In genomic region chr15:57373251-57373881, GRCh38 we compare ENCODE assay signal across 22 cellular contexts. TPM values are rescaled to one million over a fixed set of nuclear protein-coding genes. Genes with fewer than 3 reads are reported as not detected.
DNase-seq lines count a peak whose midpoint lies in the region; ATAC-seq, FAIRE-seq and TF ChIP-seq lines count a peak whose summit lies in the region.
"Had no signal": no experiment of that assay in that cellular context is flagged by ENCODE, and none has a peak within 500 bp of the region (broad histone marks: within the 10 kb centered on the region; RNA-seq: fewer than 3 reads in every experiment).

No MANE protein-coding gene starts in this region.

- H3K4ac ChIP-seq in H1 (replicated peaks; ENCODE audit: insufficient read length, low read depth, low read length), result no peak overlapping the region
- no peak overlapping the region for H3K4ac ChIP-seq in trophoblast cell (ENCODE audit: low read depth, low read length)

- peaks cover 11% of the 10 kb centered on the region for H3K4me1 Mint-ChIP-seq in nephron

- no peak overlapping the region for H4K5ac ChIP-seq in H1 (ENCODE audit: insufficient read length, low read depth, low read length)

- H4K12ac ChIP-seq in trophoblast cell (ENCODE audit: low read depth, low read length), result no peak overlapping the region

- H2AK5ac ChIP-seq in H1 (ENCODE audit: low read depth, low read length) (no peak overlapping the region; the same call in 1 of the 2 replicates), trophoblast cell (ENCODE audit: low read length) (peak overlapping the region; percentile 59)

- H3K18ac ChIP-seq in H1 (ENCODE audit: extremely low read depth, low read length) (no peak overlapping the region; the same call in 1 of the 2 replicates), trophoblast cell (ENCODE audit: low read length) (no peak overlapping the region)

- H3K27me3 Mint-ChIP-seq in nephron (ENCODE audit: low read depth), result peaks cover 22% of the 10 kb centered on the region

- TF ChIP-seq CTCF in HepG2 (CRISPR knock-in tag; IDR thresholded peaks at IDR 0.05) (no peak), right lobe of liver (IDR thresholded peaks at IDR 0.05) (no peak), H1 (IDR thresholded peaks at IDR 0.05; ENCODE audit: control extremely low read depth in 1 of 3, insufficient read depth in 1 of 3, low read depth in 1 of 3, low read length in 3 of 3) (no peak), nephron (IDR thresholded peaks at IDR 0.05; ENCODE audit: unreplicated experiment in 3 of 3) (no peak)

- no peak for TF ChIP-seq POLR2A in HepG2 (IDR thresholded peaks at IDR 0.05; ENCODE audit: insufficient read depth in 1 of 2, low read depth in 2 of 2, low read length in 2 of 2)
- TF ChIP-seq POLR2A in right lobe of liver (IDR thresholded peaks at IDR 0.05), result no peak
- no peak for TF ChIP-seq POLR2A in H1 (IDR thresholded peaks at IDR 0.05; ENCODE audit: control extremely low read depth in 1 of 2, low read depth in 2 of 2, low read length in 2 of 2)

- no peaks in the 10 kb centered on the region for H3K36me3 ChIP-seq in HepG2 (replicated peaks in 1 of 2; ENCODE audit: control insufficient read depth in 1 of 2, insufficient read depth in 2 of 2, low read length in 2 of 2)
- H3K36me3 ChIP-seq in right lobe of liver, result no peaks in the 10 kb centered on the region
- no peaks in the 10 kb centered on the region for H3K36me3 ChIP-seq in H1 (ENCODE audit: control insufficient read depth in 2 of 4, insufficient read depth in 4 of 4, low read length in 3 of 4)
- H3K36me3 ChIP-seq in trophoblast cell (ENCODE audit: control insufficient read depth in 1 of 2, insufficient read depth in 2 of 2, low read length in 2 of 2), result no peaks in the 10 kb centered on the region

- whole genome bisulfite sequencing in HepG2 (ENCODE audit: low lambda C conversion rate), result 88% methylated on average over 4 of the region's 4 CpGs
- WGBS in right lobe of liver (ENCODE audit: insufficient coverage, low coverage, low lambda C conversion rate, missing lambda C conversion rate), result 75% methylated on average over 4 of the region's 4 CpGs
- 92% methylated on average over 4 of the region's 4 CpGs; no CpG with 5 or more reads in 1 of the 2 experiments for WGBS in H1 (ENCODE audit: extremely low coverage in 1 of 2, insufficient coverage in 1 of 2, insufficient read length in 1 of 2, insufficient replicate concordance in 2 of 2, low coverage in 1 of 2, low lambda C conversion rate in 2 of 2, missing lambda C conversion rate in 1 of 2), 2 experiments
- WGBS in trophoblast cell (ENCODE audit: extremely low coverage, insufficient coverage, insufficient read length), result no CpG with 5 or more reads among the region's 4 CpGs

- TF ChIP-seq RAD21 in HepG2 (CRISPR knock-in tag; IDR thresholded peaks at IDR 0.05) (no peak), H1 (IDR thresholded peaks at IDR 0.05 in 1 of 2, conservative IDR thresholded peaks at IDR 0.05 in 1 of 2; ENCODE audit: low read depth in 2 of 2, low read length in 2 of 2) (no peak)

- H2AFZ ChIP-seq in HepG2 (ENCODE audit: low read length) (no peak overlapping the region), H1 (ENCODE audit: low read length) (no peak overlapping the region), trophoblast cell (ENCODE audit: insufficient read depth, low read length, poor library complexity) (no peak overlapping the region)

- no peaks in the 10 kb centered on the region for H4K20me1 ChIP-seq in HepG2 (ENCODE audit: insufficient read depth, low read length)
- H4K20me1 ChIP-seq in H1 (replicated peaks in 1 of 2; ENCODE audit: control insufficient read depth in 1 of 2, insufficient read depth in 2 of 2, low read length in 2 of 2), result no peaks in the 10 kb centered on the region

- peaks cover 27% of the 10 kb centered on the region for H3K4me1 ChIP-seq in HepG2 (ENCODE audit: insufficient read depth, low read length)
- H3K4me1 ChIP-seq in right lobe of liver, result peaks cover 0 to 1% (median 0%) of the 10 kb centered on the region in 4 donors
- peaks cover 7 to 14% (median 13%) of the 10 kb centered on the region in 4 experiments; a peak in 6 of 7 replicates for H3K4me1 ChIP-seq in H1 (replicated peaks in 1 of 4; ENCODE audit: control insufficient read depth in 3 of 4, insufficient read depth in 4 of 4, low read length in 3 of 4)
- H3K4me1 ChIP-seq in trophoblast cell (ENCODE audit: control insufficient read depth in 1 of 2, insufficient read depth in 2 of 2, low read length in 2 of 2), result no peaks in the 10 kb centered on the region

- no peak overlapping the region for H3K56ac ChIP-seq in H1 (replicated peaks; ENCODE audit: insufficient read length, low read depth, low read length)

- TF ChIP-seq EP300 in HepG2 (IDR thresholded peaks at IDR 0.05; ENCODE audit: low read depth in 2 of 2, low read length in 2 of 2), result no peak
- TF ChIP-seq EP300 in HepG2 (CRISPR knock-in tag; IDR thresholded peaks at IDR 0.05; ENCODE audit: borderline replicate concordance), result no peak
- TF ChIP-seq EP300 in H1 (IDR thresholded peaks at IDR 0.05; ENCODE audit: borderline replicate concordance in 1 of 2, low read depth in 2 of 2, low read length in 2 of 2), result no peak

- H3K23ac ChIP-seq in H1 (ENCODE audit: insufficient read length) (no peak overlapping the region), trophoblast cell (ENCODE audit: low read length) (no peak overlapping the region)

- no peak overlapping the region; the same call in 1 of the 2 replicates for H2BK5ac ChIP-seq in H1 (ENCODE audit: low read depth, low read length)
- H2BK5ac ChIP-seq in trophoblast cell (ENCODE audit: low read depth, low read length, poor library complexity), result no peak overlapping the region

- no peak for FAIRE-seq in HepG2 (lab: Jason Lieb, UNC)
- FAIRE-seq in H1 (lab: Jason Lieb, UNC), result no peak
- FAIRE-seq in GM19239 (lab: Jason Lieb, UNC), result no peak
- FAIRE-seq: A204.1, GM12891, GM18507 had no signal

- H3K9me3 Mint-ChIP-seq in nephron, result no peaks in the 10 kb centered on the region

- 0 out of 2 replicates have a peak overlapping the region, but pooled peaks have one; percentile 43 for H2BK20ac ChIP-seq in H1 (ENCODE audit: low read length)

- no peak overlapping the region for H2BK120ac ChIP-seq in H1 (replicated peaks; ENCODE audit: low read depth, low read length)
- H2BK120ac ChIP-seq in trophoblast cell (ENCODE audit: insufficient read depth, low read length, poor library complexity), result no peak overlapping the region

- H3K27ac ChIP-seq in HepG2 (ENCODE audit: extremely low read length, insufficient read depth, low read length), result no peak overlapping the region
- no peak overlapping the region for H3K27ac ChIP-seq in right lobe of liver
- H3K27ac ChIP-seq in H1 (ENCODE audit: low read depth, low read length), result no peak overlapping the region
- H3K27ac ChIP-seq in trophoblast cell (ENCODE audit: low read depth, low read length), result no peak overlapping the region
- H3K27ac ChIP-seq: 22Rv1 had no signal

- no peak overlapping the region for H3K9ac ChIP-seq in HepG2 (ENCODE audit: insufficient read depth, low read depth, low read length)
- no peak overlapping the region for H3K9ac ChIP-seq in H1 (replicated peaks in 1 of 4; ENCODE audit: extremely low read depth in 1 of 4, low read depth in 3 of 4, low read length in 3 of 4)
- H3K9ac ChIP-seq in trophoblast cell (ENCODE audit: low read length), result no peak overlapping the region

- no peak overlapping the region for H3K4me2 ChIP-seq in HepG2 (ENCODE audit: low read depth, low read length)
- H3K4me2 ChIP-seq in H1 (ENCODE audit: insufficient read depth in 1 of 2, low read depth in 2 of 2, low read length in 2 of 2), result no peak overlapping the region
- no peak overlapping the region for H3K4me2 ChIP-seq in trophoblast cell (ENCODE audit: low read length)

- DNase-seq in HepG2 (ENCODE audit: low spot score) (no peak), right lobe of liver (no peak), H1 (ENCODE audit: low read depth in 1 of 2, low spot score in 2 of 2) (no peak), trophoblast cell (no peak), GM19239 (ENCODE audit: insufficient read length, low spot score) (no peak)
- no peak for DNase-seq in activated CD4-positive, alpha-beta T cell treated with anti-CD3 and anti-CD28 coated beads, Interleukin-2, amount 50 U/mL, for 1 hour
- DNase-seq: C1 segment of cervical spinal cord; Calu3; CD4-positive, alpha-beta memory T cell; COR-L47; DMS53; DMS79 treated with DMSO at 0.1 percent for 48 hours; GF-D8; GOT3; H7; HCEC 1CT had no signal

- peaks cover 4% of the 10 kb centered on the region; the same call in 1 of the 2 replicates for H3K23me2 ChIP-seq in H1 (ENCODE audit: low read depth, low read length)

- ATAC-seq in HepG2 (no peak), right lobe of liver (no peak), HG03039 (IDR thresholded peaks at IDR 0.05; ENCODE audit: unreplicated experiment) (no peak)

- CTCF ChIA-PET in HepG2 (lab: Yijun Ruan, JAX; ENCODE audit: low intra/inter-chr PET ratio, low total read pairs), result no interaction called here
- CTCF ChIA-PET in H1 (lab: Charles Lee; ENCODE audit: partially characterized antibody), result interaction anchor here (0.6 to 1.7 kb wide), 9 partner anchors 8 to 157 kb away, joined by 3 to 10 read pairs (median 3); no protein-coding TSS in a partner anchor

- H4K8ac ChIP-seq in H1 (ENCODE audit: extremely low read depth, insufficient read depth, low read length), result no peak overlapping the region
- H4K8ac ChIP-seq in trophoblast cell (ENCODE audit: low read depth, low read length), result no peak overlapping the region

- H3K36me3 Mint-ChIP-seq in nephron (ENCODE audit: low read depth), result no peaks in the 10 kb centered on the region
- H3K36me3 Mint-ChIP-seq: CD4-positive, alpha-beta memory T cell had no signal

- POLR2A ChIA-PET in HepG2 (lab: Yijun Ruan, JAX), result no interaction called here
- POLR2A ChIA-PET in H1 (lab: Charles Lee; ENCODE audit: partially characterized antibody), result interaction anchor here (0.7 to 1.5 kb wide), 4 partner anchors 8 to 134 kb away, joined by 3 to 5 read pairs (median 4); no protein-coding TSS in a partner anchor

- in situ Hi-C loops in HepG2 (cut with HindIII; ENCODE audit: extremely low pct_ligation_motif_present, low pct_unique_long_range_greater_than_20kb), result no loop called here

- peak overlapping the region in 2 of 3 experiments; percentile 1 to 18 for H3K4me3 Mint-ChIP-seq in nephron
- H3K4me3 Mint-ChIP-seq: CD4-positive, alpha-beta memory T cell had no signal

- no peaks in the 10 kb centered on the region for H3K79me2 ChIP-seq in HepG2 (ENCODE audit: insufficient read depth, low read length)
- H3K79me2 ChIP-seq in H1 (ENCODE audit: control insufficient read depth in 1 of 2, insufficient read depth in 2 of 2, low read length in 2 of 2), result peaks cover 0 to 9% of the 10 kb centered on the region in 2 experiments; a peak in 3 of 4 replicates
- no peaks in the 10 kb centered on the region for H3K79me2 ChIP-seq in trophoblast cell (ENCODE audit: control insufficient read depth, insufficient read depth, low read length, poor library complexity)

- H3K27me3 ChIP-seq in HepG2 (ENCODE audit: control insufficient read depth in 1 of 2, insufficient read depth in 2 of 2, low read length in 2 of 2) (peaks cover 3 to 12% of the 10 kb centered on the region in 2 experiments; a peak in 2 of 5 replicates), right lobe of liver (no peaks in the 10 kb centered on the region), H1 (replicated peaks in 1 of 4; ENCODE audit: control insufficient read depth in 3 of 4, extremely low read depth in 1 of 4, insufficient read depth in 3 of 4, low read length in 3 of 4) (peaks cover 0 to 10% (median 5%) of the 10 kb centered on the region in 4 experiments; a peak in 4 of 7 replicates), trophoblast cell (ENCODE audit: insufficient read depth, low read length) (no peaks in the 10 kb centered on the region)

- H3K27ac Mint-ChIP-seq in nephron, result no peak overlapping the region
- H3K27ac Mint-ChIP-seq: CD4-positive, alpha-beta memory T cell had no signal

- H3K79me1 ChIP-seq in H1 (ENCODE audit: low read depth, low read length) (no peaks in the 10 kb centered on the region), trophoblast cell (ENCODE audit: low read length) (peaks cover 5% of the 10 kb centered on the region)

- no peak overlapping the region for H4K91ac ChIP-seq in H1 (replicated peaks; ENCODE audit: insufficient read length, low read length)
- H4K91ac ChIP-seq in trophoblast cell (ENCODE audit: low read depth, low read length), result no peak overlapping the region

- H3K9me3 ChIP-seq in HepG2 (ENCODE audit: low read length), result no peaks in the 10 kb centered on the region
- no peaks in the 10 kb centered on the region for H3K9me3 ChIP-seq in right lobe of liver
- no peaks in the 10 kb centered on the region for H3K9me3 ChIP-seq in H1 (ENCODE audit: insufficient read depth in 2 of 2, low read depth in 1 of 2, low read length in 1 of 2)
- no peaks in the 10 kb centered on the region for H3K9me3 ChIP-seq in trophoblast cell (ENCODE audit: insufficient read depth, low read depth, low read length)

- H3K14ac ChIP-seq in H1 (ENCODE audit: insufficient read length) (no peak overlapping the region), trophoblast cell (ENCODE audit: low read length) (no peak overlapping the region)

- peak overlapping the region; percentile 55 for H2BK15ac ChIP-seq in H1 (ENCODE audit: low read length)

- intact Hi-C loops in HepG2 (cut with micrococcal nuclease; ENCODE audit: unreplicated experiment) (loop anchor here (10.0 kb wide), 1 partner anchor 61 kb away; no protein-coding TSS in a partner anchor), right lobe of liver (cut with DNase I) (no loop called here)

- BruUV-seq in HepG2 (replicated peaks; lab: Mats Ljungman, UMichigan), result no TSS peak

- H2BK12ac ChIP-seq in H1 (ENCODE audit: low read depth, low read length) (peak overlapping the region; percentile 96; the same call in 1 of the 2 replicates), trophoblast cell (ENCODE audit: low read length) (no peak overlapping the region)

- H3K4me3 ChIP-seq in HepG2 (replicated peaks in 1 of 3; ENCODE audit: insufficient read depth in 1 of 3, low read depth in 2 of 3, low read length in 3 of 3) (no peak overlapping the region), right lobe of liver (no peak overlapping the region), H1 (ENCODE audit: extremely low read depth in 1 of 4, insufficient read depth in 2 of 4, low read depth in 3 of 4, low read length in 4 of 4) (no peak overlapping the region), trophoblast cell (ENCODE audit: low read depth, low read length) (no peak overlapping the region)

RNA-seq across cellular contexts. Expression of gene CGNL1, which starts 2.9 kb away (rescaled TPM):
- total RNA-seq in HepG2 (2016; rRNA removed; fragmentation: Illumina TruSeq; extraction: Trizol) (15.6 and 16.2 TPM in 2 replicates), right lobe of liver (10 to 100 TPM; 23.6 to 54.5 (median 42.9) TPM)
- total RNA-seq in HepG2 (2016; cell fraction: cytosol; rRNA removed; fragmentation: Illumina TruSeq; extraction: Trizol; ENCODE audit: low read depth), result 7.7 and 9.4 TPM in 2 replicates
- total RNA-seq in HepG2 (2016; cell fraction: insoluble cytoplasmic fraction; rRNA removed; fragmentation: Illumina TruSeq; extraction: Trizol), result 14.2 and 15.2 TPM in 2 replicates
- 8.3 and 8.9 TPM in 2 replicates for total RNA-seq in HepG2 (2016; cell fraction: membrane; rRNA removed; fragmentation: Illumina TruSeq; extraction: Trizol)
- 15.2 and 18.4 TPM in 2 replicates for total RNA-seq in HepG2 (2016; cell fraction: nucleus; rRNA removed; fragmentation: Illumina TruSeq; extraction: Trizol)
- polyA plus RNA-seq in HepG2 (2011; rRNA removed) (5.6 and 6.2 TPM in 2 replicates), H1 (2011; rRNA removed) (20.4 and 21.8 TPM in 2 replicates)
- polyA plus RNA-seq in HepG2 (2011; cell fraction: cytosol; rRNA removed), result 3.3 and 4.1 TPM in 2 replicates
- 8.2 and 8.8 TPM in 2 replicates for polyA plus RNA-seq in HepG2 (2011; cell fraction: nucleus; rRNA removed)
- 5.6 and 8.0 TPM in 2 replicates for polyA plus RNA-seq in HepG2 (2012)
- polyA plus RNA-seq in HepG2 (2016; cell fraction: cytosol; fragmentation: Illumina TruSeq; extraction: Trizol; ENCODE audit: low read depth), result 0.40 and 0.80 TPM in 2 replicates
- 10.1 and 12.1 TPM in 2 replicates for polyA plus RNA-seq in HepG2 (2016; cell fraction: insoluble cytoplasmic fraction; fragmentation: Illumina TruSeq; extraction: Trizol; ENCODE audit: low read depth)
- polyA plus RNA-seq in HepG2 (2016; cell fraction: membrane; fragmentation: Illumina TruSeq; extraction: Trizol; ENCODE audit: low read depth), result 1.1 and 1.4 TPM in 2 replicates
- polyA plus RNA-seq in HepG2 (2016; cell fraction: nucleus; fragmentation: Illumina TruSeq; extraction: Trizol; ENCODE audit: insufficient read depth, low read depth), result 16.9 and 17.7 TPM in 2 replicates
- 12.1 TPM in 1 of 2 replicates, not detected in the other for polyA minus RNA-seq in HepG2 (2011; rRNA and poly(A)+ RNA removed; ENCODE audit: low replicate concordance)
- polyA minus RNA-seq in HepG2 (2011; cell fraction: cytosol; rRNA and poly(A)+ RNA removed), result 7.9 and 9.0 TPM in 2 replicates
- polyA minus RNA-seq in HepG2 (2011; cell fraction: nucleus; rRNA and poly(A)+ RNA removed), result 17.5 and 18.3 TPM in 2 replicates
- 72.7 and 75.6 TPM in 2 replicates for total RNA-seq in H1 (2021; fragmentation: NEBNext Ultra II Directional; extraction: Animal tissue kit (Norgen Biotek cat#: 25700))
- polyA plus RNA-seq in H1 (2011; cell fraction: cytosol; rRNA removed), result 26.8 TPM
- 42.9 TPM for polyA plus RNA-seq in H1 (2011; cell fraction: nucleus; rRNA removed)
- polyA plus RNA-seq in H1 (2012, experiment 1 of 2), result 52.8 to 62.1 TPM (median 54.3 TPM) in 4 replicates
- polyA plus RNA-seq in H1 (2012, experiment 2 of 2), result 4.5 TPM
- polyA plus RNA-seq in H1 (2013, experiment 1 of 2), result 23.5 TPM
- 21.9 TPM for polyA plus RNA-seq in H1 (2013, experiment 2 of 2)
- polyA minus RNA-seq in H1 (2011; rRNA and poly(A)+ RNA removed), result 52.9 and 54.8 TPM in 2 replicates
- 43.2 TPM for polyA minus RNA-seq in H1 (2011; cell fraction: cytosol; rRNA and poly(A)+ RNA removed)
- polyA minus RNA-seq in H1 (2011; cell fraction: nucleus; rRNA and poly(A)+ RNA removed), result 56.4 TPM
- 9.6 and 10.1 TPM in 2 replicates for polyA plus RNA-seq in trophoblast cell (2013)
- total RNA-seq: CD4-positive, alpha-beta memory T cell had no signal
- polyA plus RNA-seq: CD4-positive, alpha-beta memory T cell had no signal

Comparison
In these comparisons a context has a peak if more than half of its experiments do, and no peak if none do; other contexts are left out.
1. Of the 41 proteins assayed by ChIP-seq in both HepG2 and H1: peak only in HepG2: MAFK; only in H1: none; in both: none; in neither: 40.